12 cellular contexts compared by ENCODE assay signal in the genomic region with DNA sequence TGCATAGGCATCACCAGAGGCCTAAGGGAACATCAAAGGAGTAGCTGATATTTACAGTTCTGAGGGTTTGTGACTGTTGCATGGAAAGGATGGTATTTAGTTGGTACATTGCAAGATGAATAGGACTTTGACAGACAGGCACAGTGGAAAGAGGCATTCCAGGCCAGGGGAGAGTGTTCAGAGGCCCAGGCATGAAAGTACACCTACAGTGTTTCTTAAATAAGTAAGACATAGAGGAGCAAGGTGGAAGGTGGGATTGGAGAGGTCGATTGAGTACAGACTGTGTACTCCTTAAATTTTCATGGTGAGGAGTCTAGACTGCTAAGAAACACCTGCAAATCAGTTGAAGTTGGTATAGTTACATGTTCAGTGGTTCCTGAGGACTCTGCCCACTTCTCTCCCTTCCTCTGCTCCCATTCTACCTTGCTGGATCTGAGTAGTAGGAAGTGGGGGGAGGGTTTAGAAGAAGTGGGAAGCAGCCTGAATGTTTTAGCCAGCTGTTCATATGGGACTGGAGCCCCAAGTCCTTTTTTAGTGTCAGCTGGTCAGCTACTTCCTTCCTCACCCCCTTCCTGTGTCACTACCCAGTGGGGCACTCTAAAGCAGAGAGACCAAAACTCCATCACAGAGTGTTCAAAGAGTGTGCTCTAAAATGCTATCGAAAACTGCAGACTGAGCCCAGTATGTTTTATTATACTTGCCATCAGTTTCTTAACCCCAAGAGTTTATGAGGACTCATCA. TPM values are rescaled to one million over a fixed set of nuclear protein-coding genes. Genes with fewer than 3 reads are reported as not detected.
DNase-seq lines count a peak whose midpoint lies in the region; ATAC-seq lines count a peak whose summit lies in the region.
"Had no signal": no experiment of that assay in that cellular context is flagged by ENCODE, and none has a peak within 500 bp of the region (broad histone marks: within the 10 kb centered on the region; RNA-seq: fewer than 3 reads in every experiment).

No MANE protein-coding gene starts in this region.

- in situ Hi-C loops in G401 (cut with HindIII; ENCODE audit: low sequenced_read_pairs), result no loop called here

- no peak for DNase-seq in T-helper 2 cell treated with Interferon-gamma antibody and Interleukin-4, amounts not matched to agents 5 μg/mL and 100 μg/mL, for 36 hours (ENCODE audit: low spot score)
- no peak for DNase-seq in T-helper 2 cell
- DNase-seq in central memory CD8-positive, alpha-beta T cell (ENCODE audit: low spot score in 2 of 2), result no peak
- DNase-seq in natural killer cell treated with Interleukin-12 subunit alpha and Interleukin-12 subunit beta and Interleukin-15 and Interleukin-18, amount 100 ng/mL, for 72 hours (ENCODE audit: low spot score), result no peak
- no peak for DNase-seq in G401 (ENCODE audit: low spot score)
- DNase-seq: left colon; stimulated activated CD4-positive, alpha-beta T cell treated with anti-CD3 and anti-CD28 coated beads, Interleukin-4, amount 100 ng/mL, for 24 hours; upper lobe of left lung had no signal

- no peaks in the 10 kb centered on the region for H3K9me3 Mint-ChIP-seq in T-helper 2 cell treated with Interferon-gamma antibody and Interleukin-4, amounts not matched to agents 5 μg/mL and 100 μg/mL, for 36 hours
- H3K9me3 Mint-ChIP-seq in central memory CD8-positive, alpha-beta T cell, result no peaks in the 10 kb centered on the region
- H3K9me3 Mint-ChIP-seq in natural killer cell treated with Interleukin-12 subunit alpha and Interleukin-12 subunit beta and Interleukin-15 and Interleukin-18, amount 100 ng/mL, for 72 hours, result no peaks in the 10 kb centered on the region

- no peaks in the 10 kb centered on the region for H3K27me3 ChIP-seq in HUES64 (ENCODE audit: insufficient read depth, low read length)
- H3K27me3 ChIP-seq: upper lobe of left lung had no signal

- H3K27me3 Mint-ChIP-seq in T-helper 2 cell treated with Interferon-gamma antibody and Interleukin-4, amounts not matched to agents 5 μg/mL and 100 μg/mL, for 36 hours (ENCODE audit: low read depth), result no peaks in the 10 kb centered on the region
- no peaks in the 10 kb centered on the region for H3K27me3 Mint-ChIP-seq in central memory CD8-positive, alpha-beta T cell
- no peaks in the 10 kb centered on the region for H3K27me3 Mint-ChIP-seq in natural killer cell treated with Interleukin-12 subunit alpha and Interleukin-12 subunit beta and Interleukin-15 and Interleukin-18, amount 100 ng/mL, for 72 hours

- no peak for ATAC-seq in central memory CD8-positive, alpha-beta T cell (replicated peaks; ENCODE audit: extremely low read depth, poor library complexity, severe bottlenecking)
- peak in 1 of 2 donors; percentile 55 for ATAC-seq in natural killer cell treated with Interleukin-12 subunit alpha and Interleukin-12 subunit beta and Interleukin-15 and Interleukin-18, amount 100 ng/mL, for 72 hours
- ATAC-seq in HG03439 (IDR thresholded peaks at IDR 0.05; ENCODE audit: unreplicated experiment), result no peak
- no peak for ATAC-seq in GM19328 (IDR thresholded peaks at IDR 0.05; ENCODE audit: unreplicated experiment)
- ATAC-seq: left colon had no signal

- H3K4me3 ChIP-seq in HUES64 (ENCODE audit: low read length), result no peak overlapping the region
- H3K4me3 ChIP-seq: upper lobe of left lung had no signal

- H3K36me3 ChIP-seq in HUES64 (ENCODE audit: insufficient read depth, low read length), result peaks cover 12% of the 10 kb centered on the region; the same call in 1 of the 2 replicates

- H3K9me3 ChIP-seq in HUES64 (ENCODE audit: insufficient read depth, low read depth, low read length), result no peaks in the 10 kb centered on the region
- H3K9me3 ChIP-seq: upper lobe of left lung had no signal

- peaks cover 18% of the 10 kb centered on the region for H3K4me1 Mint-ChIP-seq in T-helper 2 cell treated with Interferon-gamma antibody and Interleukin-4, amounts not matched to agents 5 μg/mL and 100 μg/mL, for 36 hours (ENCODE audit: low read depth)
- peaks cover 39% of the 10 kb centered on the region for H3K4me1 Mint-ChIP-seq in central memory CD8-positive, alpha-beta T cell
- H3K4me1 Mint-ChIP-seq in natural killer cell treated with Interleukin-12 subunit alpha and Interleukin-12 subunit beta and Interleukin-15 and Interleukin-18, amount 100 ng/mL, for 72 hours (ENCODE audit: low read depth in 2 of 2), result peaks cover 32 to 34% of the 10 kb centered on the region in 2 donors

- H3K4me3 Mint-ChIP-seq in T-helper 2 cell treated with Interferon-gamma antibody and Interleukin-4, amounts not matched to agents 5 μg/mL and 100 μg/mL, for 36 hours, result no peak overlapping the region
- H3K4me3 Mint-ChIP-seq in central memory CD8-positive, alpha-beta T cell, result no peak overlapping the region
- H3K4me3 Mint-ChIP-seq in natural killer cell treated with Interleukin-12 subunit alpha and Interleukin-12 subunit beta and Interleukin-15 and Interleukin-18, amount 100 ng/mL, for 72 hours, result no peak overlapping the region

- H3K4me1 ChIP-seq in HUES64 (ENCODE audit: insufficient read depth, low read length), result 0 out of 2 replicates have a peak, but pooled peaks cover 7% of the 10 kb centered on the region

- peak overlapping the region; percentile 9 for H3K27ac Mint-ChIP-seq in T-helper 2 cell treated with Interferon-gamma antibody and Interleukin-4, amounts not matched to agents 5 μg/mL and 100 μg/mL, for 36 hours
- peak overlapping the region; percentile 25 for H3K27ac Mint-ChIP-seq in central memory CD8-positive, alpha-beta T cell (ENCODE audit: low read depth)
- H3K27ac Mint-ChIP-seq in natural killer cell treated with Interleukin-12 subunit alpha and Interleukin-12 subunit beta and Interleukin-15 and Interleukin-18, amount 100 ng/mL, for 72 hours, result peak overlapping the region; percentile 0 to 56

- peaks cover 4% of the 10 kb centered on the region for H3K36me3 Mint-ChIP-seq in T-helper 2 cell treated with Interferon-gamma antibody and Interleukin-4, amounts not matched to agents 5 μg/mL and 100 μg/mL, for 36 hours (ENCODE audit: low read depth)
- peaks cover 13% of the 10 kb centered on the region for H3K36me3 Mint-ChIP-seq in central memory CD8-positive, alpha-beta T cell (ENCODE audit: insufficient read depth)
- no peaks in the 10 kb centered on the region for H3K36me3 Mint-ChIP-seq in natural killer cell treated with Interleukin-12 subunit alpha and Interleukin-12 subunit beta and Interleukin-15 and Interleukin-18, amount 100 ng/mL, for 72 hours

- WGBS in HUES64, result 88% methylated on average over 2 of the region's 2 CpGs

- no peak overlapping the region for H3K27ac ChIP-seq in HUES64 (ENCODE audit: low read depth, low read length)
- H3K27ac ChIP-seq: 22Rv1, upper lobe of left lung had no signal

- 0 out of 2 replicates have a peak overlapping the region, but pooled peaks have one; percentile 11 for H3K9ac ChIP-seq in HUES64 (ENCODE audit: low read depth, low read length)

RNA-seq across cellular contexts. Expression of a gene that starts 14.0 kb away (rescaled TPM):
- 14.8 TPM for polyA plus RNA-seq in HUES64 (2013, experiment 1 of 2)
- polyA plus RNA-seq in HUES64 (2013, experiment 2 of 2), result 12.9 TPM
- 10 to 100 TPM; 38.9 to 65.3 TPM for total RNA-seq in natural killer cell treated with Interleukin-12 subunit alpha and Interleukin-12 subunit beta and Interleukin-15 and Interleukin-18, amount 100 ng/mL, for 72 hours
- 8.7 and 19.4 TPM in 2 replicates for total RNA-seq in G401 (2014; rRNA removed; shearing (Covaris generic))

RNA-seq across cellular contexts. Expression of a gene that starts 14.1 kb away (rescaled TPM):
- polyA plus RNA-seq in HUES64 (2013, experiment 1 of 2), result 7.0 TPM
- 7.6 TPM for polyA plus RNA-seq in HUES64 (2013, experiment 2 of 2)
- total RNA-seq in natural killer cell treated with Interleukin-12 subunit alpha and Interleukin-12 subunit beta and Interleukin-15 and Interleukin-18, amount 100 ng/mL, for 72 hours, result 1 to 10 TPM; 3.2 to 8.2 TPM
- 2.6 and 17.1 TPM in 2 replicates for total RNA-seq in G401 (2014; rRNA removed; shearing (Covaris generic))
